ENCODE assay signal across 17 cellular contexts in the genomic region with DNA sequence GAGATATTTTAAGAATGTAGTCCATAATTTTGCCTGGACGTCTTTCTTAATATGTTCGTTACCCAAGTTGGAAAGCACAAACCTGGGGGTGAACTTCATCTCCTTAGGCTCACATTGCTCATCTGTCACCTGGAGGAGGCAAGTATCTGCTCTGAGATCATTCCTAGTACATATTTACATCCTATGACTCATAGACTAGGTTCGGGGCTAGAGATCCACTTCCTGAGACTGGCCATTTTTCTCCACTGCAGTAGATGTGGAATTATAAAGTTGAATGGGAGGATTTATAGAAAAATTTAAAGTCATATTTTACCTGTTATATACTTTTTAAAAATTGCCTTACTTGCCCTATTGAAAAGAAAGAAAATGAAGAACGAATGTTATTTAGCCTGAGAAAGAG.
DNase-seq lines count a peak whose midpoint lies in the region; ATAC-seq, FAIRE-seq and TF ChIP-seq lines count a peak whose summit lies in the region.
"Had no signal": no experiment of that assay in that cellular context is flagged by ENCODE, and none has a peak within 500 bp of the region (broad histone marks: within the 10 kb centered on the region; RNA-seq: fewer than 3 reads in every experiment).

No MANE protein-coding gene starts in this region.

- POLR2A ChIA-PET in endothelial cell of umbilical vein (lab: Charles Lee), result no interaction called here

- H2BK12ac ChIP-seq in trophoblast cell (ENCODE audit: low read length), result no peak overlapping the region

- CTCF ChIA-PET in endothelial cell of umbilical vein (lab: Charles Lee), result no interaction called here

- no peak overlapping the region for H3K14ac ChIP-seq in trophoblast cell (ENCODE audit: low read length)

- peaks cover 15% of the 10 kb centered on the region for H3K4me1 ChIP-seq in endothelial cell of umbilical vein (ENCODE audit: control insufficient read depth, extremely low read depth, insufficient read depth, low read length)
- no peaks in the 10 kb centered on the region for H3K4me1 ChIP-seq in trophoblast cell (ENCODE audit: control insufficient read depth in 1 of 2, insufficient read depth in 2 of 2, low read length in 2 of 2)
- no peaks in the 10 kb centered on the region for H3K4me1 ChIP-seq in tibial nerve
- H3K4me1 ChIP-seq: adrenal gland, spleen had no signal

- peak; percentile 62 for FAIRE-seq in RCC 7860 (lab: Jason Lieb, UNC)
- FAIRE-seq in endothelial cell of umbilical vein (lab: Jason Lieb, UNC), result no peak
- FAIRE-seq: GM12892 had no signal

- peak; percentile 55 for DNase-seq in HCEC 1CT
- peak; percentile 62 for DNase-seq in RCC 7860 (ENCODE audit: low spot score)
- DNase-seq in endothelial cell of umbilical vein (ENCODE audit: low read depth, low spot score), result peak; percentile 6
- DNase-seq in trophoblast cell, result peak; percentile 27 to 68
- DNase-seq in tibial nerve (ENCODE audit: low spot score in 2 of 2), result no peak
- DNase-seq in stimulated activated CD4-positive, alpha-beta T cell treated with anti-CD3 and anti-CD28 coated beads, Interleukin-15, amount 100 ng/mL, for 24 hours, result no peak
- DNase-seq: activated CD4-positive, alpha-beta T cell treated with anti-CD3 and anti-CD28 coated beads, Interleukin-2, amount 50 U/mL, for 4 hours; activated T-cell treated with anti-CD3 and anti-CD28 coated beads, Interleukin-2, amount 50 U/mL, for 24 hours; adrenal gland; hippocampal formation; left ventricle myocardium superior; NCI-H1105; NCI-H82; spleen; T-helper 9 cell had no signal

- H2BK120ac ChIP-seq in trophoblast cell (ENCODE audit: insufficient read depth, low read length, poor library complexity), result no peak overlapping the region

- H3K18ac ChIP-seq in trophoblast cell (ENCODE audit: low read length), result no peak overlapping the region

- H3K4me2 ChIP-seq in endothelial cell of umbilical vein (ENCODE audit: insufficient read depth, low read length) (no peak overlapping the region), trophoblast cell (ENCODE audit: low read length) (no peak overlapping the region)

- no peak overlapping the region for H4K8ac ChIP-seq in trophoblast cell (ENCODE audit: low read depth, low read length)

- no peaks in the 10 kb centered on the region for H4K20me1 ChIP-seq in endothelial cell of umbilical vein (replicated peaks; ENCODE audit: control insufficient read depth, extremely low read depth, insufficient read depth, low read length)

- H3K27me3 ChIP-seq in endothelial cell of umbilical vein (ENCODE audit: control insufficient read depth in 2 of 2, insufficient read depth in 2 of 2, low read length in 2 of 2) (peaks cover 6 to 22% of the 10 kb centered on the region in 2 experiments), trophoblast cell (ENCODE audit: insufficient read depth, low read length) (no peaks in the 10 kb centered on the region), tibial nerve (no peaks in the 10 kb centered on the region)
- H3K27me3 ChIP-seq: adrenal gland, spleen had no signal

- H2AFZ ChIP-seq in endothelial cell of umbilical vein (ENCODE audit: low read depth, low read length), result no peak overlapping the region
- no peak overlapping the region for H2AFZ ChIP-seq in trophoblast cell (ENCODE audit: insufficient read depth, low read length, poor library complexity)

- H3K36me3 ChIP-seq in endothelial cell of umbilical vein (ENCODE audit: control insufficient read depth in 2 of 2, extremely low read depth in 1 of 2, insufficient read depth in 2 of 2, low read length in 2 of 2), result no peaks in the 10 kb centered on the region
- H3K36me3 ChIP-seq in trophoblast cell (ENCODE audit: control insufficient read depth in 1 of 2, insufficient read depth in 2 of 2, low read length in 2 of 2), result no peaks in the 10 kb centered on the region
- peaks cover 0 to 7% (median 0%) of the 10 kb centered on the region in 3 donors for H3K36me3 ChIP-seq in tibial nerve
- H3K36me3 ChIP-seq: adrenal gland, spleen had no signal

- TF ChIP-seq CTCF in endothelial cell of umbilical vein (IDR thresholded peaks at IDR 0.05; ENCODE audit: extremely low read depth in 1 of 2, insufficient read depth in 1 of 2, low read depth in 1 of 2, low read length in 2 of 2), result no peak
- no peak for TF ChIP-seq CTCF in tibial nerve (IDR thresholded peaks at IDR 0.05)

- H3K4me3 ChIP-seq in endothelial cell of umbilical vein (replicated peaks in 1 of 3; ENCODE audit: insufficient read depth in 1 of 3, low read depth in 1 of 3, low read length in 3 of 3) (no peak overlapping the region), trophoblast cell (ENCODE audit: low read depth, low read length) (no peak overlapping the region), tibial nerve (no peak overlapping the region)
- H3K4me3 ChIP-seq: adrenal gland, spleen had no signal

- TF ChIP-seq POLR2A in endothelial cell of umbilical vein (IDR thresholded peaks at IDR 0.05; ENCODE audit: low read depth, low read length), result no peak
- TF ChIP-seq POLR2A in tibial nerve (IDR thresholded peaks at IDR 0.05), result no peak

- H3K9me1 ChIP-seq in endothelial cell of umbilical vein (replicated peaks; ENCODE audit: control insufficient read depth, extremely low read depth, insufficient read depth, low read length), result no peaks in the 10 kb centered on the region

- H3K9me3 ChIP-seq in endothelial cell of umbilical vein (replicated peaks; ENCODE audit: control insufficient read depth, insufficient read depth, low read length), result no peaks in the 10 kb centered on the region
- no peaks in the 10 kb centered on the region for H3K9me3 ChIP-seq in trophoblast cell (ENCODE audit: insufficient read depth, low read depth, low read length)
- H3K9me3 ChIP-seq in tibial nerve, result no peaks in the 10 kb centered on the region
- H3K9me3 ChIP-seq: adrenal gland had no signal

- H4K12ac ChIP-seq in trophoblast cell (ENCODE audit: low read depth, low read length), result no peak overlapping the region

- H3K79me2 ChIP-seq in endothelial cell of umbilical vein (ENCODE audit: control insufficient read depth, insufficient read depth, low read length) (no peaks in the 10 kb centered on the region), trophoblast cell (ENCODE audit: control insufficient read depth, insufficient read depth, low read length, poor library complexity) (no peaks in the 10 kb centered on the region)

- no peak overlapping the region for H3K4ac ChIP-seq in trophoblast cell (ENCODE audit: low read depth, low read length)

- intact Hi-C loops in endothelial cell of umbilical vein (cut with micrococcal nuclease), result no loop called here

- WGBS in trophoblast cell (ENCODE audit: extremely low coverage, insufficient coverage, insufficient read length), result no CpG with 5 or more reads among the region's 4 CpGs
- 82 to 86% methylated on average over 4 of the region's 4 CpGs for WGBS in tibial nerve, 2 donors

- BruUV-seq in endothelial cell of umbilical vein (replicated peaks; lab: Mats Ljungman, UMichigan), result no TSS peak

- TF ChIP-seq EP300 in tibial nerve (IDR thresholded peaks at IDR 0.05), result no peak

- H3K27ac ChIP-seq in endothelial cell of umbilical vein (ENCODE audit: insufficient read depth, low read depth, low read length) (no peak overlapping the region), trophoblast cell (ENCODE audit: low read depth, low read length) (no peak overlapping the region), tibial nerve (no peak overlapping the region)
- H3K27ac ChIP-seq: adrenal gland, spleen had no signal

- H3K9ac ChIP-seq in endothelial cell of umbilical vein (replicated peaks; ENCODE audit: extremely low read depth, insufficient read depth, low read length) (no peak overlapping the region), trophoblast cell (ENCODE audit: low read length) (no peak overlapping the region)

- H2AK5ac ChIP-seq in trophoblast cell (ENCODE audit: low read length), result no peak overlapping the region

- dilution Hi-C loops in endothelial cell of umbilical vein (cut with MboI; ENCODE audit: extremely low pct_ligation_motif_present, low sequenced_read_pairs), result no loop called here

- no peaks in the 10 kb centered on the region for H3K79me1 ChIP-seq in trophoblast cell (ENCODE audit: low read length)

- ATAC-seq in HG02571 (IDR thresholded peaks at IDR 0.05; ENCODE audit: unreplicated experiment), result no peak
- ATAC-seq: left ventricle myocardium superior had no signal

- H3K23ac ChIP-seq in trophoblast cell (ENCODE audit: low read length), result no peak overlapping the region

- H4K91ac ChIP-seq in trophoblast cell (ENCODE audit: low read depth, low read length), result no peak overlapping the region

- no peak overlapping the region for H2BK5ac ChIP-seq in trophoblast cell (ENCODE audit: low read depth, low read length, poor library complexity)

TF ChIP-seq in endothelial cell of umbilical vein, 7 proteins besides CTCF, POLR2A, EP300 and RAD21:
- peak; percentile 79 for TF ChIP-seq FOS (IDR thresholded peaks at IDR 0.05; ENCODE audit: borderline replicate concordance, insufficient read depth, low read length)
- peak; percentile 61 for TF ChIP-seq GATA2 (IDR thresholded peaks at IDR 0.05; ENCODE audit: insufficient read depth, insufficient read length, low read depth, low read length)
- TF ChIP-seq, protein P1, sequence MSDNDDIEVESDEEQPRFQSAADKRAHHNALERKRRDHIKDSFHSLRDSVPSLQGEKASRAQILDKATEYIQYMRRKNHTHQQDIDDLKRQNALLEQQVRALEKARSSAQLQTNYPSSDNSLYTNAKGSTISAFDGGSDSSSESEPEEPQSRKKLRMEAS (IDR thresholded peaks at IDR 0.05; ENCODE audit: insufficient read depth, insufficient read length), result no peak
- TF ChIP-seq JUN (IDR thresholded peaks at IDR 0.05; ENCODE audit: borderline replicate concordance, insufficient read depth, insufficient read length, low read depth), result peak; percentile 21

Comparison
In these comparisons a context has a peak if more than half of its experiments do, and no peak if none do; other contexts are left out.
1. DNase-seq: peak in HCEC 1CT (single experiment), RCC 7860 (single experiment), endothelial cell of umbilical vein (single experiment) and trophoblast cell (2 of 2); none in tibial nerve (0 of 2) and stimulated activated CD4-positive, alpha-beta T cell treated with anti-CD3 and anti-CD28 coated beads, Interleukin-15, amount 100 ng/mL, for 24 hours (single experiment).